Comparison of ENCODE assay signal across 15 cellular contexts in genomic region chr6:139748353-139749146, GRCh38.
DNase-seq lines count a peak whose midpoint lies in the region; ATAC-seq, FAIRE-seq and TF ChIP-seq lines count a peak whose summit lies in the region.
"Had no signal": no experiment of that assay in that cellular context is flagged by ENCODE, and none has a peak within 500 bp of the region (broad histone marks: within the 10 kb centered on the region; RNA-seq: fewer than 3 reads in every experiment).

No MANE protein-coding gene starts in this region.

- no peak for ATAC-seq in SK-N-SH treated with all-trans-retinoic acid at 6 μM for 48 hours
- peak; percentile 60 to 85 (median 66) for ATAC-seq in right lobe of liver
- no peak for ATAC-seq in gastroesophageal sphincter
- ATAC-seq: naive thymus-derived CD8-positive, alpha-beta T cell had no signal

- H3K27ac Mint-ChIP-seq in type B pancreatic cell = peak overlapping the region; percentile 10
- H3K27ac Mint-ChIP-seq in neural progenitor cell = no peak overlapping the region
- H3K27ac Mint-ChIP-seq: activated naive CD8-positive, alpha-beta T cell treated with anti-CD3 and anti-CD28 coated beads, Interleukin-2, amount 10 ng/mL, durations not matched to agents 7 days and 5 days; naive thymus-derived CD8-positive, alpha-beta T cell had no signal

- H3F3A ChIP-seq in SK-N-SH (replicated peaks; ENCODE audit: insufficient read depth) (peaks cover 14% of the 10 kb centered on the region), neural progenitor cell (ENCODE audit: low read depth) (no peaks in the 10 kb centered on the region)

- H3K4me3 Mint-ChIP-seq in type B pancreatic cell = peak overlapping the region; percentile 22
- no peak overlapping the region for H3K4me3 Mint-ChIP-seq in neural progenitor cell
- H3K4me3 Mint-ChIP-seq: activated naive CD8-positive, alpha-beta T cell treated with anti-CD3 and anti-CD28 coated beads, Interleukin-2, amount 10 ng/mL, durations not matched to agents 7 days and 5 days; naive thymus-derived CD8-positive, alpha-beta T cell had no signal

- peaks cover 0 to 13% of the 10 kb centered on the region in 2 experiments; a peak in 2 of 4 replicates for H3K4me1 ChIP-seq in SK-N-SH (ENCODE audit: control insufficient read depth in 1 of 2, insufficient read depth in 2 of 2, low read depth in 1 of 2, low read length in 1 of 2)
- H3K4me1 ChIP-seq in right lobe of liver = peaks cover 0 to 10% (median 8%) of the 10 kb centered on the region in 4 donors
- peaks cover 0 to 5% (median 0%) of the 10 kb centered on the region in 3 donors for H3K4me1 ChIP-seq in gastroesophageal sphincter
- H3K4me1 ChIP-seq in neural progenitor cell = peaks cover 14% of the 10 kb centered on the region

- H3K9me2 ChIP-seq in SK-N-SH = no peaks in the 10 kb centered on the region

- 74% methylated on average over 5 of the region's 5 CpGs for WGBS in SK-N-SH (ENCODE audit: low lambda C conversion rate)
- 41% methylated on average over 5 of the region's 5 CpGs for WGBS in right lobe of liver (ENCODE audit: insufficient coverage, low coverage, low lambda C conversion rate, missing lambda C conversion rate)
- 66 to 86% methylated on average over 4 to 5 of the region's 5 CpGs for WGBS in gastroesophageal sphincter (ENCODE audit: low coverage in 1 of 2), 2 donors

- H3K79me2 ChIP-seq in SK-N-SH (ENCODE audit: insufficient read depth) (no peaks in the 10 kb centered on the region), neural progenitor cell (ENCODE audit: low read depth) (no peaks in the 10 kb centered on the region)

- H3K4me3 ChIP-seq in SK-N-SH (ENCODE audit: low read depth in 2 of 2, low read length in 1 of 2) = no peak overlapping the region
- no peak overlapping the region for H3K4me3 ChIP-seq in bronchial epithelial cell (ENCODE audit: low read depth, low read length)
- no peak overlapping the region for H3K4me3 ChIP-seq in right lobe of liver
- H3K4me3 ChIP-seq in gastroesophageal sphincter = no peak overlapping the region
- no peak overlapping the region for H3K4me3 ChIP-seq in neural progenitor cell
- H3K4me3 ChIP-seq: thoracic aorta had no signal

- TF ChIP-seq RAD21 in SK-N-SH (IDR thresholded peaks at IDR 0.05; ENCODE audit: low read length) = no peak

- DNase-seq in SK-N-SH = no peak
- peak; percentile 41 for DNase-seq in bronchial epithelial cell (ENCODE audit: low read depth)
- DNase-seq in right lobe of liver = no peak
- no peak for DNase-seq in type B pancreatic cell (ENCODE audit: extremely low spot score, unreplicated experiment)
- no peak for DNase-seq in 8988T
- no peak for DNase-seq in neural progenitor cell (ENCODE audit: low spot score)
- DNase-seq: activated naive CD8-positive, alpha-beta T cell treated with anti-CD3 and anti-CD28 coated beads, Interleukin-2, amount 10 ng/mL, durations not matched to agents 7 days and 5 days; cortex of kidney; naive thymus-derived CD8-positive, alpha-beta T cell; NCI-H1436 treated with DMSO at 0.1 percent for 48 hours; SHP77 treated with DMSO at 0.1 percent for 48 hours had no signal

- H2AFZ ChIP-seq in SK-N-SH (ENCODE audit: low read depth) (no peak overlapping the region), neural progenitor cell (replicated peaks) (no peak overlapping the region)

- H3K4me2 ChIP-seq in SK-N-SH (no peak overlapping the region), neural progenitor cell (no peak overlapping the region)

- peaks cover 4% of the 10 kb centered on the region for H3K9me3 Mint-ChIP-seq in type B pancreatic cell
- H3K9me3 Mint-ChIP-seq in neural progenitor cell = no peaks in the 10 kb centered on the region
- H3K9me3 Mint-ChIP-seq: activated naive CD8-positive, alpha-beta T cell treated with anti-CD3 and anti-CD28 coated beads, Interleukin-2, amount 10 ng/mL, durations not matched to agents 7 days and 5 days; naive thymus-derived CD8-positive, alpha-beta T cell had no signal

- no peak for FAIRE-seq in bronchial epithelial cell (lab: Jason Lieb, UNC)
- FAIRE-seq: A204.1 had no signal

- peaks cover 47% of the 10 kb centered on the region for H3K4me1 Mint-ChIP-seq in type B pancreatic cell (ENCODE audit: unreplicated experiment)
- peaks cover 10% of the 10 kb centered on the region for H3K4me1 Mint-ChIP-seq in neural progenitor cell
- H3K4me1 Mint-ChIP-seq: activated naive CD8-positive, alpha-beta T cell treated with anti-CD3 and anti-CD28 coated beads, Interleukin-2, amount 10 ng/mL, durations not matched to agents 7 days and 5 days; naive thymus-derived CD8-positive, alpha-beta T cell had no signal

- H3K9me3 ChIP-seq in SK-N-SH (no peaks in the 10 kb centered on the region), right lobe of liver (no peaks in the 10 kb centered on the region), gastroesophageal sphincter (no peaks in the 10 kb centered on the region), neural progenitor cell (ENCODE audit: low read depth) (no peaks in the 10 kb centered on the region)
- H3K9me3 ChIP-seq: thoracic aorta had no signal

- intact Hi-C loops in right lobe of liver (cut with DNase I) = no loop called here

- H3K36me3 ChIP-seq in SK-N-SH (replicated peaks in 1 of 2; ENCODE audit: control insufficient read depth in 1 of 2, insufficient read depth in 2 of 2, low read length in 1 of 2) (no peaks in the 10 kb centered on the region), bronchial epithelial cell (ENCODE audit: control insufficient read depth, insufficient read depth, low read length) (no peaks in the 10 kb centered on the region), right lobe of liver (no peaks in the 10 kb centered on the region), gastroesophageal sphincter (no peaks in the 10 kb centered on the region), neural progenitor cell (no peaks in the 10 kb centered on the region)
- H3K36me3 ChIP-seq: thoracic aorta had no signal

- no peaks in the 10 kb centered on the region for H3K36me3 Mint-ChIP-seq in type B pancreatic cell
- H3K36me3 Mint-ChIP-seq in neural progenitor cell = no peaks in the 10 kb centered on the region
- H3K36me3 Mint-ChIP-seq: activated naive CD8-positive, alpha-beta T cell treated with anti-CD3 and anti-CD28 coated beads, Interleukin-2, amount 10 ng/mL, durations not matched to agents 7 days and 5 days; naive thymus-derived CD8-positive, alpha-beta T cell had no signal

- POLR2A ChIA-PET in SK-N-SH (lab: Yijun Ruan, JAX) = no interaction called here

- TF ChIP-seq POLR2A in right lobe of liver (IDR thresholded peaks at IDR 0.05) (no peak), gastroesophageal sphincter (IDR thresholded peaks at IDR 0.05) (no peak)

- CTCF ChIA-PET in SK-N-SH (lab: Yijun Ruan, JAX) = no interaction called here

- H3K27ac ChIP-seq in SK-N-SH (ENCODE audit: low read depth in 2 of 2, low read length in 1 of 2) = no peak overlapping the region
- no peak overlapping the region for H3K27ac ChIP-seq in right lobe of liver
- no peak overlapping the region for H3K27ac ChIP-seq in gastroesophageal sphincter
- H3K27ac ChIP-seq in neural progenitor cell = no peak overlapping the region
- H3K27ac ChIP-seq: thoracic aorta had no signal

- no peak overlapping the region for H3K9ac ChIP-seq in SK-N-SH
- no peak overlapping the region for H3K9ac ChIP-seq in neural progenitor cell

- H3K27me3 Mint-ChIP-seq in type B pancreatic cell (no peaks in the 10 kb centered on the region), neural progenitor cell (ENCODE audit: insufficient read depth, low read depth) (no peaks in the 10 kb centered on the region)
- H3K27me3 Mint-ChIP-seq: activated naive CD8-positive, alpha-beta T cell treated with anti-CD3 and anti-CD28 coated beads, Interleukin-2, amount 10 ng/mL, durations not matched to agents 7 days and 5 days; naive thymus-derived CD8-positive, alpha-beta T cell had no signal

- no peaks in the 10 kb centered on the region for H4K20me1 ChIP-seq in SK-N-SH (ENCODE audit: insufficient read depth)
- no peaks in the 10 kb centered on the region for H4K20me1 ChIP-seq in neural progenitor cell (ENCODE audit: low read depth)

- no peak for TF ChIP-seq EP300 in SK-N-SH (IDR thresholded peaks at IDR 0.05; ENCODE audit: borderline replicate concordance in 1 of 2, low read depth in 1 of 2, low read length in 1 of 2)
- no peak for TF ChIP-seq EP300 in gastroesophageal sphincter (IDR thresholded peaks at IDR 0.05)

- no peaks in the 10 kb centered on the region for H3K27me3 ChIP-seq in SK-N-SH (ENCODE audit: insufficient read depth)
- no peaks in the 10 kb centered on the region for H3K27me3 ChIP-seq in bronchial epithelial cell (ENCODE audit: control insufficient read depth, insufficient read depth, low read length)
- no peaks in the 10 kb centered on the region for H3K27me3 ChIP-seq in right lobe of liver
- no peaks in the 10 kb centered on the region for H3K27me3 ChIP-seq in gastroesophageal sphincter
- no peaks in the 10 kb centered on the region for H3K27me3 ChIP-seq in neural progenitor cell

- TF ChIP-seq CTCF in SK-N-SH (IDR thresholded peaks at IDR 0.05) = no peak
- TF ChIP-seq CTCF in bronchial epithelial cell (IDR thresholded peaks at IDR 0.05; ENCODE audit: insufficient read depth, low read length, severe bottlenecking) = no peak
- TF ChIP-seq CTCF in right lobe of liver (IDR thresholded peaks at IDR 0.05) = no peak
- TF ChIP-seq CTCF in type B pancreatic cell (conservative IDR thresholded peaks at IDR 0.05) = no peak
- no peak for TF ChIP-seq CTCF in gastroesophageal sphincter (IDR thresholded peaks at IDR 0.05)
- TF ChIP-seq CTCF in neural progenitor cell (IDR thresholded peaks at IDR 0.05) = no peak

TF ChIP-seq in SK-N-SH treated with all-trans-retinoic acid at 6 μM for 48 hours, 23 proteins besides CTCF, POLR2A, EP300 and RAD21:
- TF ChIP-seq ISL1 (CRISPR knock-in tag; IDR thresholded peaks at IDR 0.05) = peak; percentile 48; the same call in 1 of the 2 replicates
- no peak for TF ChIP-seq RARB (CRISPR knock-in tag; IDR thresholded peaks at IDR 0.05)

TF ChIP-seq in SK-N-SH, 30 proteins besides CTCF, POLR2A, EP300 and RAD21 (continues in another document):
- TF ChIP-seq PBX3 (IDR thresholded peaks at IDR 0.05) (no peak), FOXJ3 (CRISPR knock-in tag; IDR thresholded peaks at IDR 0.05) (no peak)

Comparison
In these comparisons a context has a peak if more than half of its experiments do, and no peak if none do; other contexts are left out.
1. ATAC-seq: peak in right lobe of liver (4 of 4); none in SK-N-SH treated with all-trans-retinoic acid at 6 μM for 48 hours (single experiment) and gastroesophageal sphincter (single experiment).